ENCODE assay signal across 11 cellular contexts in genomic region chr11:73991471-73992006, GRCh38. TPM values are rescaled to one million over a fixed set of nuclear protein-coding genes. Genes with fewer than 3 reads are reported as not detected.
DNase-seq lines count a peak whose midpoint lies in the region; ATAC-seq and TF ChIP-seq lines count a peak whose summit lies in the region.
"Had no signal": no experiment of that assay in that cellular context is flagged by ENCODE, and none has a peak within 500 bp of the region (broad histone marks: within the 10 kb centered on the region; RNA-seq: fewer than 3 reads in every experiment).

No MANE protein-coding gene starts in this region.

- H3K4me2 ChIP-seq in OCI-LY3 (ENCODE audit: low read length), result peak overlapping the region; percentile 82
- H3K4me2 ChIP-seq in PC-3 (ENCODE audit: low read length), result no peak overlapping the region

- no peak overlapping the region for H3K4me3 Mint-ChIP-seq in activated CD8-positive, alpha-beta memory T cell treated with anti-CD3 and anti-CD28 coated beads, Interleukin-2, amount 10 ng/mL, durations not matched to agents 7 days and 5 days
- no peak overlapping the region for H3K4me3 Mint-ChIP-seq in naive thymus-derived CD8-positive, alpha-beta T cell

- no peak for TF ChIP-seq POLR2A in ovary (IDR thresholded peaks at IDR 0.05)

- H2AFZ ChIP-seq in OCI-LY3 (ENCODE audit: low read depth, low read length), result no peak overlapping the region
- no peak overlapping the region for H2AFZ ChIP-seq in PC-3 (ENCODE audit: low read length)

- peaks cover 2% of the 10 kb centered on the region for H3K36me3 Mint-ChIP-seq in activated CD8-positive, alpha-beta memory T cell treated with anti-CD3 and anti-CD28 coated beads, Interleukin-2, amount 10 ng/mL, durations not matched to agents 7 days and 5 days
- H3K36me3 Mint-ChIP-seq in naive thymus-derived CD8-positive, alpha-beta T cell, result no peaks in the 10 kb centered on the region

- no peaks in the 10 kb centered on the region for H3K9me3 Mint-ChIP-seq in activated CD8-positive, alpha-beta memory T cell treated with anti-CD3 and anti-CD28 coated beads, Interleukin-2, amount 10 ng/mL, durations not matched to agents 7 days and 5 days (ENCODE audit: low read depth)
- H3K9me3 Mint-ChIP-seq in naive thymus-derived CD8-positive, alpha-beta T cell, result no peaks in the 10 kb centered on the region

- H3K9me3 ChIP-seq in OCI-LY3 (ENCODE audit: insufficient read depth, low read length), result no peaks in the 10 kb centered on the region
- no peaks in the 10 kb centered on the region for H3K9me3 ChIP-seq in PC-3 (ENCODE audit: low read length)
- H3K9me3 ChIP-seq in ovary, result no peaks in the 10 kb centered on the region
- H3K9me3 ChIP-seq: left lung, SJSA1 had no signal

- BruUV-seq in PC-3 (replicated peaks; lab: Mats Ljungman, UMichigan), result no TSS peak

- H3K27ac Mint-ChIP-seq in activated CD8-positive, alpha-beta memory T cell treated with anti-CD3 and anti-CD28 coated beads, Interleukin-2, amount 10 ng/mL, durations not matched to agents 7 days and 5 days, result no peak overlapping the region
- H3K27ac Mint-ChIP-seq in naive thymus-derived CD8-positive, alpha-beta T cell, result peak overlapping the region in 9 of 10 donors; percentile 65 to 100 (median 94)

- H3K27me3 Mint-ChIP-seq in activated CD8-positive, alpha-beta memory T cell treated with anti-CD3 and anti-CD28 coated beads, Interleukin-2, amount 10 ng/mL, durations not matched to agents 7 days and 5 days, result no peaks in the 10 kb centered on the region
- H3K27me3 Mint-ChIP-seq in naive thymus-derived CD8-positive, alpha-beta T cell, result no peaks in the 10 kb centered on the region

- H4K20me1 ChIP-seq in OCI-LY3 (ENCODE audit: insufficient read depth, low read length), result no peaks in the 10 kb centered on the region
- no peaks in the 10 kb centered on the region for H4K20me1 ChIP-seq in PC-3 (ENCODE audit: low read length)

- peak overlapping the region; percentile 94 for H3K27ac ChIP-seq in OCI-LY3 (ENCODE audit: low read length)
- no peak overlapping the region for H3K27ac ChIP-seq in PC-3 (ENCODE audit: low read length)
- no peak overlapping the region for H3K27ac ChIP-seq in ovary
- H3K27ac ChIP-seq: left lung, SJSA1, VCaP had no signal

- H3K9me2 ChIP-seq in PC-3 (replicated peaks; ENCODE audit: low read length), result no peaks in the 10 kb centered on the region

- peaks cover 80% of the 10 kb centered on the region for H3K4me1 ChIP-seq in OCI-LY3 (ENCODE audit: low read length)
- peaks cover 9% of the 10 kb centered on the region for H3K4me1 ChIP-seq in PC-3 (ENCODE audit: insufficient read depth, low read length)
- no peaks in the 10 kb centered on the region for H3K4me1 ChIP-seq in ovary (ENCODE audit: insufficient read depth)
- H3K4me1 ChIP-seq: SJSA1 had no signal

- CTCF ChIA-PET in activated CD8-positive, alpha-beta memory T cell treated with anti-CD3 and anti-CD28 coated beads, Interleukin-2, amount 10 ng/mL, durations not matched to agents 7 days and 5 days (lab: Charles Lee), result interaction anchor here (1.0 to 1.5 kb wide), 3 partner anchors 9 to 29 kb away, joined by 3 to 4 read pairs (median 3); partner anchors contain the start of gene UCP2
- CTCF ChIA-PET in PC-3 (lab: Charles Lee), result no interaction called here

- TF ChIP-seq CTCF in OCI-LY3 (IDR thresholded peaks at IDR 0.05; ENCODE audit: low read depth, low read length), result no peak
- TF ChIP-seq CTCF in PC-3 (conservative IDR thresholded peaks at IDR 0.05; ENCODE audit: low read depth, low read length), result no peak
- no peak for TF ChIP-seq CTCF in ovary (IDR thresholded peaks at IDR 0.05)

- peaks cover under 1% of the 10 kb centered on the region for H3F3A ChIP-seq in PC-3 (ENCODE audit: low read length, unreplicated experiment)

- ATAC-seq in activated CD8-positive, alpha-beta memory T cell treated with anti-CD3 and anti-CD28 coated beads, Interleukin-2, amount 10 ng/mL, durations not matched to agents 7 days and 5 days, result no peak
- peak; percentile 52 for ATAC-seq in GM21447 (IDR thresholded peaks at IDR 0.05; ENCODE audit: unreplicated experiment)
- ATAC-seq in naive thymus-derived CD8-positive, alpha-beta T cell, result no peak
- ATAC-seq in PC-3, result no peak

- peak; percentile 54 for DNase-seq in activated CD8-positive, alpha-beta memory T cell treated with anti-CD3 and anti-CD28 coated beads for 24 hours
- no peak for DNase-seq in activated CD8-positive, alpha-beta memory T cell treated with anti-CD3 and anti-CD28 coated beads, Interleukin-2, amount 10 ng/mL, durations not matched to agents 7 days and 5 days
- DNase-seq in naive thymus-derived CD8-positive, alpha-beta T cell, result peak in 1 of 10 donors; percentile 41
- no peak for DNase-seq in PC-3
- no peak for DNase-seq in ovary
- DNase-seq in foreskin melanocyte, result no peak
- DNase-seq: left lung had no signal

- H3K79me2 ChIP-seq in OCI-LY3 (ENCODE audit: low read length), result no peaks in the 10 kb centered on the region
- no peaks in the 10 kb centered on the region for H3K79me2 ChIP-seq in PC-3 (ENCODE audit: low read length)

- POLR2A ChIA-PET in naive thymus-derived CD8-positive, alpha-beta T cell (lab: Charles Lee), result interaction anchor here (1.4 to 17.2 kb wide), 4 partner anchors 9 to 16 kb away, joined by 3 to 1033 read pairs (median 58); partner anchors contain the start of genes UCP2 and UCP3
- POLR2A ChIA-PET in PC-3 (lab: Charles Lee; ENCODE audit: unreplicated experiment), result no interaction called here

- no peaks in the 10 kb centered on the region for H3K36me3 ChIP-seq in OCI-LY3 (replicated peaks; ENCODE audit: low read depth, low read length)
- no peaks in the 10 kb centered on the region for H3K36me3 ChIP-seq in PC-3 (ENCODE audit: low read depth, low read length)
- H3K36me3 ChIP-seq in ovary, result no peaks in the 10 kb centered on the region
- H3K36me3 ChIP-seq: left lung, SJSA1 had no signal

- no peak for TF ChIP-seq EP300 in ovary (IDR thresholded peaks at IDR 0.05)

- WGBS in ovary, 3 donors, result 82 to 88% (median 84%) methylated on average over 6 of the region's 6 CpGs

- intact Hi-C loops in PC-3 (cut with micrococcal nuclease), result no loop called here
- intact Hi-C loops in ovary (cut with DNase I), result no loop called here

- H3K4me3 ChIP-seq in OCI-LY3 (ENCODE audit: low read length) (peak overlapping the region; percentile 60), PC-3 (ENCODE audit: low read length) (no peak overlapping the region), ovary (no peak overlapping the region)
- H3K4me3 ChIP-seq: left lung, SJSA1 had no signal

- peak overlapping the region; percentile 77 for H3K9ac ChIP-seq in OCI-LY3 (ENCODE audit: low read length)
- H3K9ac ChIP-seq in PC-3 (ENCODE audit: low read length), result no peak overlapping the region

- H3K27me3 ChIP-seq in OCI-LY3 (ENCODE audit: low read depth, low read length), result no peaks in the 10 kb centered on the region
- no peaks in the 10 kb centered on the region for H3K27me3 ChIP-seq in PC-3 (ENCODE audit: low read length)
- no peaks in the 10 kb centered on the region for H3K27me3 ChIP-seq in ovary
- H3K27me3 ChIP-seq: left lung, SJSA1 had no signal

- peaks cover 25% of the 10 kb centered on the region for H3K4me1 Mint-ChIP-seq in activated CD8-positive, alpha-beta memory T cell treated with anti-CD3 and anti-CD28 coated beads, Interleukin-2, amount 10 ng/mL, durations not matched to agents 7 days and 5 days
- H3K4me1 Mint-ChIP-seq in naive thymus-derived CD8-positive, alpha-beta T cell, result peaks cover 10 to 63% (median 40%) of the 10 kb centered on the region in 4 donors

RNA-seq across cellular contexts. Expression of gene UCP2, which starts 8.9 kb away (rescaled TPM):
- 100 to 1,000 TPM; 199 to 288 TPM for total RNA-seq in activated CD8-positive, alpha-beta memory T cell treated with anti-CD3 and anti-CD28 coated beads, Interleukin-2, amount 10 ng/mL, durations not matched to agents 7 days and 5 days
- 100 to 1,000 TPM; 388 to 396 TPM for total RNA-seq in naive thymus-derived CD8-positive, alpha-beta T cell
- polyA plus RNA-seq in naive thymus-derived CD8-positive, alpha-beta T cell, result 1,000 to 10,000 TPM in 2 of 3 donors, 100 to 1,000 TPM in 1; 998 to 1,325 (median 1,191) TPM
- 6.4 and 11.9 TPM in 2 replicates for total RNA-seq in PC-3 (2014; rRNA removed)
- 10 to 100 TPM in 5 of 7 donors, 1 to 10 TPM in 2; 3.7 to 86.9 (median 16.5) TPM for total RNA-seq in ovary
- 10 to 100 TPM in 1 of 2 donors, 1 to 10 TPM in 1; 4.9 to 31.5 TPM for polyA plus RNA-seq in ovary

RNA-seq across cellular contexts. Expression of gene UCP3, which starts 17.3 kb away (rescaled TPM):
- total RNA-seq in activated CD8-positive, alpha-beta memory T cell treated with anti-CD3 and anti-CD28 coated beads, Interleukin-2, amount 10 ng/mL, durations not matched to agents 7 days and 5 days, result 1 to 10 TPM; 3.3 to 5.2 TPM
- total RNA-seq in naive thymus-derived CD8-positive, alpha-beta T cell, result 1 to 10 TPM; 6.8 to 7.5 TPM
- polyA plus RNA-seq in naive thymus-derived CD8-positive, alpha-beta T cell, result under 1 TPM in 2 of 3 donors, not detected in 1; 0.50 to 0.76 TPM
- total RNA-seq in PC-3 (2014; rRNA removed) (1.2 and 1.8 TPM in 2 replicates), ovary (1 to 10 TPM in 5 of 7 donors, under 1 TPM in 2; 0.72 to 2.2 (median 1.2) TPM)
- polyA plus RNA-seq in ovary, result under 1 TPM; 0.70 to 0.84 TPM

RNA-seq across cellular contexts. Expression of gene DNAJB13, which starts 40.7 kb away (rescaled TPM):
- under 1 TPM; 0.26 to 0.29 TPM for total RNA-seq in activated CD8-positive, alpha-beta memory T cell treated with anti-CD3 and anti-CD28 coated beads, Interleukin-2, amount 10 ng/mL, durations not matched to agents 7 days and 5 days
- total RNA-seq in naive thymus-derived CD8-positive, alpha-beta T cell, result under 1 TPM; 0.22 to 0.60 TPM
- polyA plus RNA-seq in naive thymus-derived CD8-positive, alpha-beta T cell, result under 1 TPM; 0.16 to 0.51 (median 0.46) TPM
- total RNA-seq in PC-3 (2014; rRNA removed), result 0.29 and 0.46 TPM in 2 replicates
- total RNA-seq in ovary, result 10 to 100 TPM in 1 of 7 donors, 1 to 10 TPM in 3, under 1 TPM in 2, not detected in 1; 0.48 to 23.3 (median 2.5) TPM
- under 1 TPM in 1 of 2 donors, not detected in 1; 0.36 TPM for polyA plus RNA-seq in ovary
- total RNA-seq: SJSA1 had no signal
